Comparison of ENCODE assay signal across 18 cellular contexts in the genomic region with DNA sequence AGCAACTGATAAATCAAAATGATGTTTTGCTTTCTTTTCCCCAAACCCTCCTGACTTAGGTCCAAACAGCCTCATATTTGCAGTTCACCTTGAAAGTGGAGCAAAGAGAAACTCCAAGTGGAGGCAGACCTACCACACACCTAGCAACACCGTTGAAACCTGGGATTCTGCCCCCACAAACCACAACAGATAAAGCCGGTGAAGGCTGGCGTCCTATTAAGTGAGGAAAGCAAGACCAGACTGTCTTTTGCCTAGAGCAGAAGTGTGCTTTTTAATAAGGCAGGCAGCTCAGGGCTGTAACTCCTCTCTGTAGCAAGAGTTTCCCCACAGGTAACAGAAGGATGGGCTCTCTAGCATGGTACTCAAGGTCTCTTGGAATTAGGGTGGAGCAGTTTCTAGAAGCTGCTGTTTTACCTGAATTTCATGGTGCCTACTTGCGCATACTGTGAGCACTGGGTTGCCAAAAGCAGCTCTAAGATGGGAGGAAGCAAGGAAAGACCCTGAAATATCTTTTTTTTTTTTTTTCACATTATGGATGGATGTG.
"Had no signal": no experiment of that assay in that cellular context is flagged by ENCODE, and none has a peak within 500 bp of the region (broad histone marks: within the 10 kb centered on the region; RNA-seq: fewer than 3 reads in every experiment).

No MANE protein-coding gene starts in this region.

- H3K4me3 ChIP-seq: body of pancreas, lung, SK-N-MC, stomach, thyroid gland had no signal

- H3K27ac ChIP-seq: body of pancreas, epithelial cell of prostate, SK-N-MC had no signal

- H3K4me3 Mint-ChIP-seq: activated B cell treated with CpG ODN at 0.5 μM for 24 hours; activated CD4-positive, alpha-beta T cell treated with anti-CD3 and anti-CD28 coated beads, Interleukin-2, amount 10 ng/mL, durations not matched to agents 24 days and 14 days; activated naive CD4-positive, alpha-beta T cell treated with anti-CD3 and anti-CD28 coated beads, Interleukin-2, amount 50 U/mL, for 24 hours; central memory CD8-positive, alpha-beta T cell; natural killer cell had no signal

- H3K27me3 Mint-ChIP-seq: activated B cell treated with CpG ODN at 0.5 μM for 24 hours; activated CD4-positive, alpha-beta T cell treated with anti-CD3 and anti-CD28 coated beads, Interleukin-2, amount 10 ng/mL, durations not matched to agents 24 days and 14 days had no signal

- ATAC-seq: body of pancreas, natural killer cell had no signal

- H3K27ac Mint-ChIP-seq: activated B cell treated with CpG ODN at 0.5 μM for 24 hours; activated CD4-positive, alpha-beta T cell treated with anti-CD3 and anti-CD28 coated beads, Interleukin-2, amount 10 ng/mL, durations not matched to agents 24 days and 14 days; activated naive CD4-positive, alpha-beta T cell treated with anti-CD3 and anti-CD28 coated beads, Interleukin-2, amount 50 U/mL, for 24 hours; natural killer cell; progenitor cell of endocrine pancreas had no signal

- DNase-seq: activated B cell treated with CpG ODN at 0.5 μM for 24 hours; activated CD4-positive, alpha-beta T cell treated with anti-CD3 and anti-CD28 coated beads, Interleukin-2, amount 10 ng/mL, durations not matched to agents 24 days and 14 days; activated effector memory CD4-positive, alpha-beta T cell treated with Interleukin-2 at 50 U/mL for 16 hours; body of pancreas; cortex of kidney; effector CD8-positive, alpha-beta T cell; hippocampal formation; natural killer cell; occipital lobe; stimulated activated CD4-positive, alpha-beta T cell treated with anti-CD3 and anti-CD28 coated beads, Interleukin-4, amount 100 ng/mL, for 4 hours; stomach; thyroid gland had no signal

- H3K9me3 ChIP-seq: body of pancreas, stomach, thyroid gland had no signal

- H3K36me3 ChIP-seq: stomach, thyroid gland had no signal

- H3K27me3 ChIP-seq: body of pancreas, stomach, thyroid gland had no signal

- H3K4me1 Mint-ChIP-seq: activated CD4-positive, alpha-beta T cell treated with anti-CD3 and anti-CD28 coated beads, Interleukin-2, amount 10 ng/mL, durations not matched to agents 24 days and 14 days; activated naive CD4-positive, alpha-beta T cell treated with anti-CD3 and anti-CD28 coated beads, Interleukin-2, amount 50 U/mL, for 24 hours; central memory CD8-positive, alpha-beta T cell; natural killer cell had no signal

- H3K9me3 Mint-ChIP-seq: activated B cell treated with CpG ODN at 0.5 μM for 24 hours; activated CD4-positive, alpha-beta T cell treated with anti-CD3 and anti-CD28 coated beads, Interleukin-2, amount 10 ng/mL, durations not matched to agents 24 days and 14 days; activated naive CD4-positive, alpha-beta T cell treated with anti-CD3 and anti-CD28 coated beads, Interleukin-2, amount 50 U/mL, for 24 hours; central memory CD8-positive, alpha-beta T cell; natural killer cell had no signal
